In genomic region chr16:21167360-21167759, GRCh38 we compare ENCODE assay signal across 1 cellular context.
TF ChIP-seq lines count a peak whose summit lies in the region.

No MANE protein-coding gene starts in this region.

TF ChIP-seq in IMR-90, 13 proteins besides CTCF, POLR2A, EP300 and RAD21:
- TF ChIP-seq CEBPB (IDR thresholded peaks at IDR 0.05; ENCODE audit: low read depth, low read length), result peak; percentile 95
- TF ChIP-seq BHLHE40 (IDR thresholded peaks at IDR 0.05; ENCODE audit: low read depth, low read length), result peak; percentile 22; the same call in 1 of the 2 replicates
- TF ChIP-seq NFE2L2 (IDR thresholded peaks at IDR 0.05; ENCODE audit: low read depth, low read length), result no peak
- TF ChIP-seq MAZ (IDR thresholded peaks at IDR 0.05; ENCODE audit: borderline replicate concordance, low read depth, low read length), result 0 out of 2 replicates have a peak, but pooled peaks have one; percentile 23
- no peak for TF ChIP-seq RFX5 (IDR thresholded peaks at IDR 0.05; ENCODE audit: low read depth, low read length)
- no peak for TF ChIP-seq CHD1 (IDR thresholded peaks at IDR 0.05; ENCODE audit: low read depth, low read length)
- TF ChIP-seq FOS (IDR thresholded peaks at IDR 0.05; ENCODE audit: low read depth, low read length), result peak; percentile 91
- TF ChIP-seq SMC3 (IDR thresholded peaks at IDR 0.05; ENCODE audit: low read depth, low read length), result no peak
- no peak for TF ChIP-seq MXI1 (IDR thresholded peaks at IDR 0.05; ENCODE audit: borderline replicate concordance, low read depth, low read length)
- TF ChIP-seq USF2 (IDR thresholded peaks at IDR 0.05; ENCODE audit: low read depth, low read length), result no peak
- TF ChIP-seq RCOR1 (IDR thresholded peaks at IDR 0.05; ENCODE audit: insufficient replicate concordance, low read length), result no peak
- no peak for TF ChIP-seq MAFK (IDR thresholded peaks at IDR 0.05; ENCODE audit: low read depth, low read length)
- TF ChIP-seq, protein P1, sequence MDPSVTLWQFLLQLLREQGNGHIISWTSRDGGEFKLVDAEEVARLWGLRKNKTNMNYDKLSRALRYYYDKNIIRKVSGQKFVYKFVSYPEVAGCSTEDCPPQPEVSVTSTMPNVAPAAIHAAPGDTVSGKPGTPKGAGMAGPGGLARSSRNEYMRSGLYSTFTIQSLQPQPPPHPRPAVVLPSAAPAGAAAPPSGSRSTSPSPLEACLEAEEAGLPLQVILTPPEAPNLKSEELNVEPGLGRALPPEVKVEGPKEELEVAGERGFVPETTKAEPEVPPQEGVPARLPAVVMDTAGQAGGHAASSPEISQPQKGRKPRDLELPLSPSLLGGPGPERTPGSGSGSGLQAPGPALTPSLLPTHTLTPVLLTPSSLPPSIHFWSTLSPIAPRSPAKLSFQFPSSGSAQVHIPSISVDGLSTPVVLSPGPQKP (IDR thresholded peaks at IDR 0.05; ENCODE audit: borderline replicate concordance, low read depth, low read length), result no peak
